1 cellular context compared by ENCODE assay signal in the genomic region with DNA sequence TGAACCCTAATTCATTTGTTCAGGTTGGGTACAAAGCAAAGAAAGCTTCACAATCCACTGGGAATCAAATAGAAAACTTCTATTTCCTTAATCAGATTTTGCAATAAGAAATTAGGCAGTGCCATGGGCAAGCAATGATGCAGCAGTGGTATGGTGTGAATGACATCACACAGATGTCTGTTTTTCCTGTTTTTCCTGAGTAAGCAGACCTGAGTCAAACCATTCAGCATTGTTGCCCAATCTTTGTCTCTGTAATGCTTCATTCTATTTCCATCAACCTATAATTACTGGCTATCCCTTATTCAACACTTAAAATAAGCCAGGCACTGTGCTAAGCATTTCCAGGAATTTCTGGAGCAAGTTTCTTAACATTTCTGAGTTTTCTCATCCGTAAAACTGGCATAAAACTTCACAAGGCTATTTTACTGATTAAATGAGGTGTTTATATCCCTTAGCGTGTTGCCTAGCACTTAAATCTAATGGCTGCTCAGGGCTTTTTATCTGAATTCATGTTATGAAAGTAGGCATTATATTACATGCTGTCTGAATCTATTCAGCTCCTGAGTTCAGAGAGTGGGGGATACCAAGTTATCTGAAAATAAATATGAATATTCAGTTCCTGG.
A peak's percentile ranks its signal among the peaks of the same experiment; 100 is the strongest.
TF ChIP-seq lines count a peak whose summit lies in the region.

No MANE protein-coding gene starts in this region.

TF ChIP-seq in HepG2, 621 proteins besides CTCF, POLR2A, EP300 and RAD21:
- TF ChIP-seq, protein P1, sequence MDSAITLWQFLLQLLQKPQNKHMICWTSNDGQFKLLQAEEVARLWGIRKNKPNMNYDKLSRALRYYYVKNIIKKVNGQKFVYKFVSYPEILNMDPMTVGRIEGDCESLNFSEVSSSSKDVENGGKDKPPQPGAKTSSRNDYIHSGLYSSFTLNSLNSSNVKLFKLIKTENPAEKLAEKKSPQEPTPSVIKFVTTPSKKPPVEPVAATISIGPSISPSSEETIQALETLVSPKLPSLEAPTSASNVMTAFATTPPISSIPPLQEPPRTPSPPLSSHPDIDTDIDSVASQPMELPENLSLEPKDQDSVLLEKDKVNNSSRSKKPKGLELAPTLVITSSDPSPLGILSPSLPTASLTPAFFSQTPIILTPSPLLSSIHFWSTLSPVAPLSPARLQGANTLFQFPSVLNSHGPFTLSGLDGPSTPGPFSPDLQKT (CRISPR knock-in tag; IDR thresholded peaks at IDR 0.05; ENCODE audit: borderline replicate concordance) = no peak
- TF ChIP-seq POLR2G (IDR thresholded peaks at IDR 0.05; ENCODE audit: low read depth, low read length) (no peak), RARA (CRISPR knock-in tag; IDR thresholded peaks at IDR 0.05) (no peak), TOPORS (CRISPR knock-in tag; IDR thresholded peaks at IDR 0.05) (no peak), PAWR (CRISPR knock-in tag; IDR thresholded peaks at IDR 0.05; ENCODE audit: borderline replicate concordance) (no peak), CEBPB (IDR thresholded peaks at IDR 0.05; ENCODE audit: borderline replicate concordance, low read depth, low read length) (peak; percentile 55), MEIS2 (CRISPR knock-in tag; IDR thresholded peaks at IDR 0.05) (no peak), ZNF720 (CRISPR knock-in tag; IDR thresholded peaks at IDR 0.05) (no peak), MAFK (conservative IDR thresholded peaks at IDR 0.05 in 1 of 2, IDR thresholded peaks at IDR 0.05 in 1 of 2; ENCODE audit: low read length in 2 of 2) (peak in 1 of 2 experiments; percentile 24; a peak in 2 of 4 replicates), BHLHE40 (IDR thresholded peaks at IDR 0.05; ENCODE audit: low read length) (no peak), JUN (CRISPR knock-in tag; IDR thresholded peaks at IDR 0.05) (no peak), HIVEP1 (CRISPR knock-in tag; IDR thresholded peaks at IDR 0.05) (no peak), RARG (CRISPR knock-in tag; IDR thresholded peaks at IDR 0.05; ENCODE audit: low read depth) (no peak), ZNF251 (CRISPR knock-in tag; IDR thresholded peaks at IDR 0.05) (no peak), ZFP36L2 (CRISPR knock-in tag; IDR thresholded peaks at IDR 0.05) (no peak), MAFF (IDR thresholded peaks at IDR 0.05; ENCODE audit: low read depth, low read length) (peak; percentile 51; the same call in 1 of the 2 replicates)
- TF ChIP-seq, protein P2, sequence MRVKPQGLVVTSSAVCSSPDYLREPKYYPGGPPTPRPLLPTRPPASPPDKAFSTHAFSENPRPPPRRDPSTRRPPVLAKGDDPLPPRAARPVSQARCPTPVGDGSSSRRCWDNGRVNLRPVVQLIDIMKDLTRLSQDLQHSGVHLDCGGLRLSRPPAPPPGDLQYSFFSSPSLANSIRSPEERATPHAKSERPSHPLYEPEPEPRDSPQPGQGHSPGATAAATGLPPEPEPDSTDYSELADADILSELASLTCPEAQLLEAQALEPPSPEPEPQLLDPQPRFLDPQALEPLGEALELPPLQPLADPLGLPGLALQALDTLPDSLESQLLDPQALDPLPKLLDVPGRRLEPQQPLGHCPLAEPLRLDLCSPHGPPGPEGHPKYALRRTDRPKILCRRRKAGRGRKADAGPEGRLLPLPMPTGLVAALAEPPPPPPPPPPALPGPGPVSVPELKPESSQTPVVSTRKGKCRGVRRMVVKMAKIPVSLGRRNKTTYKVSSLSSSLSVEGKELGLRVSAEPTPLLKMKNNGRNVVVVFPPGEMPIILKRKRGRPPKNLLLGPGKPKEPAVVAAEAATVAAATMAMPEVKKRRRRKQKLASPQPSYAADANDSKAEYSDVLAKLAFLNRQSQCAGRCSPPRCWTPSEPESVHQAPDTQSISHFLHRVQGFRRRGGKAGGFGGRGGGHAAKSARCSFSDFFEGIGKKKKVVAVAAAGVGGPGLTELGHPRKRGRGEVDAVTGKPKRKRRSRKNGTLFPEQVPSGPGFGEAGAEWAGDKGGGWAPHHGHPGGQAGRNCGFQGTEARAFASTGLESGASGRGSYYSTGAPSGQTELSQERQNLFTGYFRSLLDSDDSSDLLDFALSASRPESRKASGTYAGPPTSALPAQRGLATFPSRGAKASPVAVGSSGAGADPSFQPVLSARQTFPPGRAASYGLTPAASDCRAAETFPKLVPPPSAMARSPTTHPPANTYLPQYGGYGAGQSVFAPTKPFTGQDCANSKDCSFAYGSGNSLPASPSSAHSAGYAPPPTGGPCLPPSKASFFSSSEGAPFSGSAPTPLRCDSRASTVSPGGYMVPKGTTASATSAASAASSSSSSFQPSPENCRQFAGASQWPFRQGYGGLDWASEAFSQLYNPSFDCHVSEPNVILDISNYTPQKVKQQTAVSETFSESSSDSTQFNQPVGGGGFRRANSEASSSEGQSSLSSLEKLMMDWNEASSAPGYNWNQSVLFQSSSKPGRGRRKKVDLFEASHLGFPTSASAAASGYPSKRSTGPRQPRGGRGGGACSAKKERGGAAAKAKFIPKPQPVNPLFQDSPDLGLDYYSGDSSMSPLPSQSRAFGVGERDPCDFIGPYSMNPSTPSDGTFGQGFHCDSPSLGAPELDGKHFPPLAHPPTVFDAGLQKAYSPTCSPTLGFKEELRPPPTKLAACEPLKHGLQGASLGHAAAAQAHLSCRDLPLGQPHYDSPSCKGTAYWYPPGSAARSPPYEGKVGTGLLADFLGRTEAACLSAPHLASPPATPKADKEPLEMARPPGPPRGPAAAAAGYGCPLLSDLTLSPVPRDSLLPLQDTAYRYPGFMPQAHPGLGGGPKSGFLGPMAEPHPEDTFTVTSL (CRISPR knock-in tag; IDR thresholded peaks at IDR 0.05; ENCODE audit: borderline replicate concordance) = no peak
- TF ChIP-seq, protein P3, sequence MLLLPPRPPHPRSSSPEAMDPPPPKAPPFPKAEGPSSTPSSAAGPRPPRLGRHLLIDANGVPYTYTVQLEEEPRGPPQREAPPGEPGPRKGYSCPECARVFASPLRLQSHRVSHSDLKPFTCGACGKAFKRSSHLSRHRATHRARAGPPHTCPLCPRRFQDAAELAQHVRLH (CRISPR knock-in tag; IDR thresholded peaks at IDR 0.05; ENCODE audit: borderline replicate concordance, low read depth) = no peak
- TF ChIP-seq, protein P4, sequence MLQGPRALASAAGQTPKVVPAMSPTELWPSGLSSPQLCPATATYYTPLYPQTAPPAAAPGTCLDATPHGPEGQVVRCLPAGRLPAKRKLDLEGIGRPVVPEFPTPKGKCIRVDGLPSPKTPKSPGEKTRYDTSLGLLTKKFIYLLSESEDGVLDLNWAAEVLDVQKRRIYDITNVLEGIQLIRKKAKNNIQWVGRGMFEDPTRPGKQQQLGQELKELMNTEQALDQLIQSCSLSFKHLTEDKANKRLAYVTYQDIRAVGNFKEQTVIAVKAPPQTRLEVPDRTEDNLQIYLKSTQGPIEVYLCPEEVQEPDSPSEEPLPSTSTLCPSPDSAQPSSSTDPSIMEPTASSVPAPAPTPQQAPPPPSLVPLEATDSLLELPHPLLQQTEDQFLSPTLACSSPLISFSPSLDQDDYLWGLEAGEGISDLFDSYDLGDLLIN (CRISPR knock-in tag; IDR thresholded peaks at IDR 0.05; ENCODE audit: borderline replicate concordance) = no peak
- TF ChIP-seq, protein P5, sequence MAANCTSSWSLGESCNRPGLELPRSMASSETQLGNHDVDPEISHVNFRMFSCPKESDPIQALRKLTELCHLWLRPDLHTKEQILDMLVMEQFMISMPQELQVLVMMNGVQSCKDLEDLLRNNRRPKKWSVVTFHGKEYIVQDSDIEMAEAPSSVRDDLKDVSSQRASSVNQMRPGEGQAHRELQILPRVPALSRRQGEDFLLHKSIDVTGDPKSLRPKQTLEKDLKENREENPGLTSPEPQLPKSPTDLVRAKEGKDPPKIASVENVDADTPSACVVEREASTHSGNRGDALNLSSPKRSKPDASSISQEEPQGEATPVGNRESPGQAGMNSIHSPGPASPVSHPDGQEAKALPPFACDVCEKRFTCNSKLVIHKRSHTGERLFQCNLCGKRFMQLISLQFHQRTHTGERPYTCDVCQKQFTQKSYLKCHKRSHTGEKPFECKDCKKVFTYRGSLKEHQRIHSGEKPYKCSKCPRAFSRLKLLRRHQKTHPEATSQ (CRISPR knock-in tag; IDR thresholded peaks at IDR 0.05; ENCODE audit: borderline replicate concordance) = no peak
- TF ChIP-seq, protein P6, sequence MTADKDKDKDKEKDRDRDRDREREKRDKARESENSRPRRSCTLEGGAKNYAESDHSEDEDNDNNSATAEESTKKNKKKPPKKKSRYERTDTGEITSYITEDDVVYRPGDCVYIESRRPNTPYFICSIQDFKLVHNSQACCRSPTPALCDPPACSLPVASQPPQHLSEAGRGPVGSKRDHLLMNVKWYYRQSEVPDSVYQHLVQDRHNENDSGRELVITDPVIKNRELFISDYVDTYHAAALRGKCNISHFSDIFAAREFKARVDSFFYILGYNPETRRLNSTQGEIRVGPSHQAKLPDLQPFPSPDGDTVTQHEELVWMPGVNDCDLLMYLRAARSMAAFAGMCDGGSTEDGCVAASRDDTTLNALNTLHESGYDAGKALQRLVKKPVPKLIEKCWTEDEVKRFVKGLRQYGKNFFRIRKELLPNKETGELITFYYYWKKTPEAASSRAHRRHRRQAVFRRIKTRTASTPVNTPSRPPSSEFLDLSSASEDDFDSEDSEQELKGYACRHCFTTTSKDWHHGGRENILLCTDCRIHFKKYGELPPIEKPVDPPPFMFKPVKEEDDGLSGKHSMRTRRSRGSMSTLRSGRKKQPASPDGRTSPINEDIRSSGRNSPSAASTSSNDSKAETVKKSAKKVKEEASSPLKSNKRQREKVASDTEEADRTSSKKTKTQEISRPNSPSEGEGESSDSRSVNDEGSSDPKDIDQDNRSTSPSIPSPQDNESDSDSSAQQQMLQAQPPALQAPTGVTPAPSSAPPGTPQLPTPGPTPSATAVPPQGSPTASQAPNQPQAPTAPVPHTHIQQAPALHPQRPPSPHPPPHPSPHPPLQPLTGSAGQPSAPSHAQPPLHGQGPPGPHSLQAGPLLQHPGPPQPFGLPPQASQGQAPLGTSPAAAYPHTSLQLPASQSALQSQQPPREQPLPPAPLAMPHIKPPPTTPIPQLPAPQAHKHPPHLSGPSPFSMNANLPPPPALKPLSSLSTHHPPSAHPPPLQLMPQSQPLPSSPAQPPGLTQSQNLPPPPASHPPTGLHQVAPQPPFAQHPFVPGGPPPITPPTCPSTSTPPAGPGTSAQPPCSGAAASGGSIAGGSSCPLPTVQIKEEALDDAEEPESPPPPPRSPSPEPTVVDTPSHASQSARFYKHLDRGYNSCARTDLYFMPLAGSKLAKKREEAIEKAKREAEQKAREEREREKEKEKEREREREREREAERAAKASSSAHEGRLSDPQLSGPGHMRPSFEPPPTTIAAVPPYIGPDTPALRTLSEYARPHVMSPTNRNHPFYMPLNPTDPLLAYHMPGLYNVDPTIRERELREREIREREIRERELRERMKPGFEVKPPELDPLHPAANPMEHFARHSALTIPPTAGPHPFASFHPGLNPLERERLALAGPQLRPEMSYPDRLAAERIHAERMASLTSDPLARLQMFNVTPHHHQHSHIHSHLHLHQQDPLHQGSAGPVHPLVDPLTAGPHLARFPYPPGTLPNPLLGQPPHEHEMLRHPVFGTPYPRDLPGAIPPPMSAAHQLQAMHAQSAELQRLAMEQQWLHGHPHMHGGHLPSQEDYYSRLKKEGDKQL (CRISPR knock-in tag; IDR thresholded peaks at IDR 0.05; ENCODE audit: low read depth) = no peak
- TF ChIP-seq, protein P7, sequence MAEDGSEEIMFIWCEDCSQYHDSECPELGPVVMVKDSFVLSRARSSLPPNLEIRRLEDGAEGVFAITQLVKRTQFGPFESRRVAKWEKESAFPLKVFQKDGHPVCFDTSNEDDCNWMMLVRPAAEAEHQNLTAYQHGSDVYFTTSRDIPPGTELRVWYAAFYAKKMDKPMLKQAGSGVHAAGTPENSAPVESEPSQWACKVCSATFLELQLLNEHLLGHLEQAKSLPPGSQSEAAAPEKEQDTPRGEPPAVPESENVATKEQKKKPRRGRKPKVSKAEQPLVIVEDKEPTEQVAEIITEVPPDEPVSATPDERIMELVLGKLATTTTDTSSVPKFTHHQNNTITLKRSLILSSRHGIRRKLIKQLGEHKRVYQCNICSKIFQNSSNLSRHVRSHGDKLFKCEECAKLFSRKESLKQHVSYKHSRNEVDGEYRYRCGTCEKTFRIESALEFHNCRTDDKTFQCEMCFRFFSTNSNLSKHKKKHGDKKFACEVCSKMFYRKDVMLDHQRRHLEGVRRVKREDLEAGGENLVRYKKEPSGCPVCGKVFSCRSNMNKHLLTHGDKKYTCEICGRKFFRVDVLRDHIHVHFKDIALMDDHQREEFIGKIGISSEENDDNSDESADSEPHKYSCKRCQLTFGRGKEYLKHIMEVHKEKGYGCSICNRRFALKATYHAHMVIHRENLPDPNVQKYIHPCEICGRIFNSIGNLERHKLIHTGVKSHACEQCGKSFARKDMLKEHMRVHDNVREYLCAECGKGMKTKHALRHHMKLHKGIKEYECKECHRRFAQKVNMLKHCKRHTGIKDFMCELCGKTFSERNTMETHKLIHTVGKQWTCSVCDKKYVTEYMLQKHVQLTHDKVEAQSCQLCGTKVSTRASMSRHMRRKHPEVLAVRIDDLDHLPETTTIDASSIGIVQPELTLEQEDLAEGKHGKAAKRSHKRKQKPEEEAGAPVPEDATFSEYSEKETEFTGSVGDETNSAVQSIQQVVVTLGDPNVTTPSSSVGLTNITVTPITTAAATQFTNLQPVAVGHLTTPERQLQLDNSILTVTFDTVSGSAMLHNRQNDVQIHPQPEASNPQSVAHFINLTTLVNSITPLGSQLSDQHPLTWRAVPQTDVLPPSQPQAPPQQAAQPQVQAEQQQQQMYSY (CRISPR knock-in tag; IDR thresholded peaks at IDR 0.05) = no peak
- TF ChIP-seq, protein P8, sequence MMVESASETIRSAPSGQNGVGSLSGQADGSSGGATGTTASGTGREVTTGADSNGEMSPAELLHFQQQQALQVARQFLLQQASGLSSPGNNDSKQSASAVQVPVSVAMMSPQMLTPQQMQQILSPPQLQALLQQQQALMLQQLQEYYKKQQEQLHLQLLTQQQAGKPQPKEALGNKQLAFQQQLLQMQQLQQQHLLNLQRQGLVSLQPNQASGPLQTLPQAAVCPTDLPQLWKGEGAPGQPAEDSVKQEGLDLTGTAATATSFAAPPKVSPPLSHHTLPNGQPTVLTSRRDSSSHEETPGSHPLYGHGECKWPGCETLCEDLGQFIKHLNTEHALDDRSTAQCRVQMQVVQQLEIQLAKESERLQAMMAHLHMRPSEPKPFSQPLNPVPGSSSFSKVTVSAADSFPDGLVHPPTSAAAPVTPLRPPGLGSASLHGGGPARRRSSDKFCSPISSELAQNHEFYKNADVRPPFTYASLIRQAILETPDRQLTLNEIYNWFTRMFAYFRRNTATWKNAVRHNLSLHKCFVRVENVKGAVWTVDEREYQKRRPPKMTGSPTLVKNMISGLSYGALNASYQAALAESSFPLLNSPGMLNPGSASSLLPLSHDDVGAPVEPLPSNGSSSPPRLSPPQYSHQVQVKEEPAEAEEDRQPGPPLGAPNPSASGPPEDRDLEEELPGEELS (CRISPR knock-in tag; IDR thresholded peaks at IDR 0.05) = no peak
- TF ChIP-seq, protein P9, sequence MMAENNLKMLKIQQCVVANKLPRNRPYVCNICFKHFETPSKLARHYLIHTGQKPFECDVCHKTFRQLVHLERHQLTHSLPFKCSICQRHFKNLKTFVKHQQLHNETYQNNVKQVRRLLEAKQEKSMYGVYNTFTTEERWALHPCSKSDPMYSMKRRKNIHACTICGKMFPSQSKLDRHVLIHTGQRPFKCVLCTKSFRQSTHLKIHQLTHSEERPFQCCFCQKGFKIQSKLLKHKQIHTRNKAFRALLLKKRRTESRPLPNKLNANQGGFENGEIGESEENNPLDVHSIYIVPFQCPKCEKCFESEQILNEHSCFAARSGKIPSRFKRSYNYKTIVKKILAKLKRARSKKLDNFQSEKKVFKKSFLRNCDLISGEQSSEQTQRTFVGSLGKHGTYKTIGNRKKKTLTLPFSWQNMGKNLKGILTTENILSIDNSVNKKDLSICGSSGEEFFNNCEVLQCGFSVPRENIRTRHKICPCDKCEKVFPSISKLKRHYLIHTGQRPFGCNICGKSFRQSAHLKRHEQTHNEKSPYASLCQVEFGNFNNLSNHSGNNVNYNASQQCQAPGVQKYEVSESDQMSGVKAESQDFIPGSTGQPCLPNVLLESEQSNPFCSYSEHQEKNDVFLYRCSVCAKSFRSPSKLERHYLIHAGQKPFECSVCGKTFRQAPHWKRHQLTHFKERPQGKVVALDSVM (CRISPR knock-in tag; IDR thresholded peaks at IDR 0.05) = no peak
